Comparison of ENCODE assay signal across 9 cellular contexts in genomic region chr17:57541472-57542394, GRCh38.
DNase-seq lines count a peak whose midpoint lies in the region; ATAC-seq and TF ChIP-seq lines count a peak whose summit lies in the region.
"Had no signal": no experiment of that assay in that cellular context is flagged by ENCODE, and none has a peak within 500 bp of the region (broad histone marks: within the 10 kb centered on the region; RNA-seq: fewer than 3 reads in every experiment).

No MANE protein-coding gene starts in this region.

- CTCF ChIA-PET in HEK293T (lab: Yijun Ruan, JAX): interaction anchor here (0.6 to 1.7 kb wide), 5 partner anchors 8 to 299 kb away, joined by 3 to 4 read pairs (median 3); no protein-coding TSS in a partner anchor
- CTCF ChIA-PET in CD8-positive, alpha-beta memory T cell (lab: Charles Lee): no interaction called here
- CTCF ChIA-PET in activated naive CD4-positive, alpha-beta T cell treated with anti-CD3 and anti-CD28 coated beads, Interleukin-2, amount 10 ng/mL, durations not matched to agents 7 days and 5 days (lab: Charles Lee): interaction anchor here (1.9 kb wide), 1 partner anchor 298 kb away, joined by 8 read pairs; no protein-coding TSS in a partner anchor

- peak; percentile 92 for ATAC-seq in Right ventricle myocardium inferior
- ATAC-seq in gastrocnemius medialis: peak; percentile 85 to 96
- ATAC-seq in GM18867 (IDR thresholded peaks at IDR 0.05; ENCODE audit: unreplicated experiment): no peak
- ATAC-seq: T-cell had no signal

- no peaks in the 10 kb centered on the region for H3K27me3 ChIP-seq in gastrocnemius medialis
- no peaks in the 10 kb centered on the region for H3K27me3 ChIP-seq in CD8-positive, alpha-beta memory T cell (ENCODE audit: insufficient read depth, low read length, poor library complexity, severe bottlenecking)

- H3K9me3 ChIP-seq in gastrocnemius medialis: no peaks in the 10 kb centered on the region
- H3K9me3 ChIP-seq in CD8-positive, alpha-beta memory T cell (ENCODE audit: low read length): no peaks in the 10 kb centered on the region

- no peaks in the 10 kb centered on the region for H3K27me3 Mint-ChIP-seq in CD8-positive, alpha-beta memory T cell
- no peaks in the 10 kb centered on the region for H3K27me3 Mint-ChIP-seq in activated naive CD4-positive, alpha-beta T cell treated with anti-CD3 and anti-CD28 coated beads, Interleukin-2, amount 10 ng/mL, durations not matched to agents 7 days and 5 days
- H3K27me3 Mint-ChIP-seq: T-cell had no signal

- POLR2A ChIA-PET in HEK293T (lab: Yijun Ruan, JAX): interaction anchor here (1.0 kb wide), 1 partner anchor 12 kb away, joined by 3 read pairs; no protein-coding TSS in a partner anchor
- POLR2A ChIA-PET in CD8-positive, alpha-beta memory T cell (lab: Charles Lee): no interaction called here

- intact Hi-C loops in Right ventricle myocardium inferior (cut with DNase I): no loop called here
- intact Hi-C loops in gastrocnemius medialis (cut with DNase I; ENCODE audit: low total_unique reads): no loop called here

- peak overlapping the region in 1 of 8 donors; percentile 55 for H3K27ac Mint-ChIP-seq in CD8-positive, alpha-beta memory T cell
- H3K27ac Mint-ChIP-seq in activated naive CD4-positive, alpha-beta T cell treated with anti-CD3 and anti-CD28 coated beads, Interleukin-2, amount 10 ng/mL, durations not matched to agents 7 days and 5 days: no peak overlapping the region
- H3K27ac Mint-ChIP-seq: T-cell had no signal

- peaks cover 43 to 47% of the 10 kb centered on the region in 2 donors for H3K4me1 ChIP-seq in gastrocnemius medialis
- H3K4me1 ChIP-seq in CD8-positive, alpha-beta memory T cell (ENCODE audit: insufficient read depth, low read length): peaks cover 4% of the 10 kb centered on the region

- no peak overlapping the region for H3K4me3 Mint-ChIP-seq in CD8-positive, alpha-beta memory T cell
- H3K4me3 Mint-ChIP-seq in activated naive CD4-positive, alpha-beta T cell treated with anti-CD3 and anti-CD28 coated beads, Interleukin-2, amount 10 ng/mL, durations not matched to agents 7 days and 5 days: no peak overlapping the region
- H3K4me3 Mint-ChIP-seq: T-cell had no signal

- TF ChIP-seq POLR2A in gastrocnemius medialis (IDR thresholded peaks at IDR 0.05): peak in 1 of 2 donors; percentile 59

- H3K27ac ChIP-seq in gastrocnemius medialis: peak overlapping the region; percentile 17 to 55 (median 45)
- no peak overlapping the region for H3K27ac ChIP-seq in CD8-positive, alpha-beta memory T cell (ENCODE audit: low read depth, low read length)

- in situ Hi-C loops in gastrocnemius medialis (cut with MboI; ENCODE audit: low sequenced_read_pairs in 4 of 4): no loop called here

- no peak overlapping the region for H3K4me3 ChIP-seq in gastrocnemius medialis
- H3K4me3 ChIP-seq in CD8-positive, alpha-beta memory T cell (ENCODE audit: low read length): no peak overlapping the region

- H3K4me1 Mint-ChIP-seq in CD8-positive, alpha-beta memory T cell: peaks cover 29 to 37% (median 33%) of the 10 kb centered on the region in 3 donors
- H3K4me1 Mint-ChIP-seq in activated naive CD4-positive, alpha-beta T cell treated with anti-CD3 and anti-CD28 coated beads, Interleukin-2, amount 10 ng/mL, durations not matched to agents 7 days and 5 days: peaks cover 19% of the 10 kb centered on the region

- DNase-seq in HEK293T (ENCODE audit: extremely low spot score) (peak; percentile 71), RPMI7951 (ENCODE audit: low read depth) (peak; percentile 56), Right ventricle myocardium inferior (ENCODE audit: missing footprints) (no peak), gastrocnemius medialis (peak; percentile 24 to 74), cerebellar cortex (ENCODE audit: low spot score) (no peak)
- DNase-seq in CD8-positive, alpha-beta memory T cell: no peak
- DNase-seq in activated naive CD4-positive, alpha-beta T cell treated with anti-CD3 and anti-CD28 coated beads, Interleukin-2, amount 10 ng/mL, durations not matched to agents 7 days and 5 days: no peak
- DNase-seq: T-cell had no signal

- H3K9me3 Mint-ChIP-seq in CD8-positive, alpha-beta memory T cell: no peaks in the 10 kb centered on the region
- no peaks in the 10 kb centered on the region for H3K9me3 Mint-ChIP-seq in activated naive CD4-positive, alpha-beta T cell treated with anti-CD3 and anti-CD28 coated beads, Interleukin-2, amount 10 ng/mL, durations not matched to agents 7 days and 5 days
- H3K9me3 Mint-ChIP-seq: T-cell had no signal

- TF ChIP-seq CTCF in gastrocnemius medialis (IDR thresholded peaks at IDR 0.05 in 4 of 5, conservative IDR thresholded peaks at IDR 0.05 in 1 of 5): no peak

- H3K36me3 ChIP-seq in gastrocnemius medialis: no peaks in the 10 kb centered on the region
- no peaks in the 10 kb centered on the region for H3K36me3 ChIP-seq in CD8-positive, alpha-beta memory T cell (ENCODE audit: insufficient read depth, low read length)

- H3K36me3 Mint-ChIP-seq in CD8-positive, alpha-beta memory T cell: peaks cover 0 to 3% (median 0%) of the 10 kb centered on the region in 3 donors
- H3K36me3 Mint-ChIP-seq in activated naive CD4-positive, alpha-beta T cell treated with anti-CD3 and anti-CD28 coated beads, Interleukin-2, amount 10 ng/mL, durations not matched to agents 7 days and 5 days: no peaks in the 10 kb centered on the region

TF ChIP-seq in HEK293T, 16 proteins besides CTCF, POLR2A, EP300 and RAD21:
- TF ChIP-seq PKNOX1 (IDR thresholded peaks at IDR 0.05) (peak; percentile 96), ZNF384 (IDR thresholded peaks at IDR 0.05) (no peak), ARNT (IDR thresholded peaks at IDR 0.05) (no peak), TARDBP (IDR thresholded peaks at IDR 0.05) (no peak)
TF ChIP-seq in HEK293T: peak in this region for 1.

Comparison
In these comparisons a context has a peak if more than half of its experiments do, and no peak if none do; other contexts are left out.
1. DNase-seq: peak in HEK293T (single experiment), RPMI7951 (single experiment) and gastrocnemius medialis (2 of 2); none in Right ventricle myocardium inferior (single experiment), CD8-positive, alpha-beta memory T cell (0 of 5), cerebellar cortex (single experiment) and activated naive CD4-positive, alpha-beta T cell treated with anti-CD3 and anti-CD28 coated beads, Interleukin-2, amount 10 ng/mL, durations not matched to agents 7 days and 5 days (single experiment).